ENCODE assay signal across 16 cellular contexts in genomic region chr7:38682602-38683001, GRCh38. TPM values are rescaled to one million over a fixed set of nuclear protein-coding genes. Genes with fewer than 3 reads are reported as not detected.
A peak's percentile ranks its signal among the peaks of the same experiment; 100 is the strongest.
DNase-seq lines count a peak whose midpoint lies in the region; ATAC-seq and TF ChIP-seq lines count a peak whose summit lies in the region.
"Had no signal": no experiment of that assay in that cellular context is flagged by ENCODE, and none has a peak within 500 bp of the region (broad histone marks: within the 10 kb centered on the region; RNA-seq: fewer than 3 reads in every experiment).

No MANE protein-coding gene starts in this region.

- H3K4me3 Mint-ChIP-seq in activated T-helper 1 cell treated with anti-CD3 and anti-CD28 coated beads, Interleukin-12 subunit alpha, Interleukin-12 subunit beta, Interleukin-2, Interleukin-4 antibody, amounts not matched to agents 30 ng/mL and 10 ng/mL and 1 ng/mL, durations not matched to agents 14 hours and 24 hours and 36 hours = no peak overlapping the region
- H3K4me3 Mint-ChIP-seq: CD4-positive, alpha-beta T cell; T-cell had no signal

- no peaks in the 10 kb centered on the region for H3K9me3 Mint-ChIP-seq in activated T-helper 1 cell treated with anti-CD3 and anti-CD28 coated beads, Interleukin-12 subunit alpha, Interleukin-12 subunit beta, Interleukin-2, Interleukin-4 antibody, amounts not matched to agents 30 ng/mL and 10 ng/mL and 1 ng/mL, durations not matched to agents 14 hours and 24 hours and 36 hours
- H3K9me3 Mint-ChIP-seq: CD4-positive, alpha-beta T cell had no signal

- intact Hi-C loops in activated T-helper 1 cell treated with anti-CD3 and anti-CD28 coated beads, Interleukin-12 subunit alpha, Interleukin-12 subunit beta, Interleukin-2, Interleukin-4 antibody, amounts not matched to agents 30 ng/mL and 10 ng/mL and 1 ng/mL, durations not matched to agents 14 hours and 24 hours and 36 hours (cut with micrococcal nuclease) = no loop called here
- intact Hi-C loops in left ventricle myocardium superior (cut with micrococcal nuclease) = no loop called here

- H3K27ac Mint-ChIP-seq in activated T-helper 1 cell treated with anti-CD3 and anti-CD28 coated beads, Interleukin-12 subunit alpha, Interleukin-12 subunit beta, Interleukin-2, Interleukin-4 antibody, amounts not matched to agents 30 ng/mL and 10 ng/mL and 1 ng/mL, durations not matched to agents 14 hours and 24 hours and 36 hours = no peak overlapping the region
- H3K27ac Mint-ChIP-seq: CD4-positive, alpha-beta T cell; T-cell had no signal

- H3K4me1 Mint-ChIP-seq in activated T-helper 1 cell treated with anti-CD3 and anti-CD28 coated beads, Interleukin-12 subunit alpha, Interleukin-12 subunit beta, Interleukin-2, Interleukin-4 antibody, amounts not matched to agents 30 ng/mL and 10 ng/mL and 1 ng/mL, durations not matched to agents 14 hours and 24 hours and 36 hours (ENCODE audit: low read depth) = no peaks in the 10 kb centered on the region
- H3K4me1 Mint-ChIP-seq: T-cell had no signal

- DNase-seq in NCI-H1694 treated with DMSO at 0.1 percent for 48 hours (lab: John Stamatoyannopoulos, UW) (peak; percentile 35), NCI-H1694 (lab: John Stamatoyannopoulos, UW) (no peak), LNCaP clone FGC (ENCODE audit: low read depth) (peak; percentile 46), NCI-H82 treated with DMSO at 0.1 percent for 48 hours (lab: John Stamatoyannopoulos, UW; ENCODE audit: unreplicated experiment) (peak; percentile 95), fibroblast of pulmonary artery (ENCODE audit: low read depth) (peak; percentile 42), left ventricle myocardium superior (no peak)
- no peak for DNase-seq in activated T-helper 1 cell treated with anti-CD3 and anti-CD28 coated beads, Interleukin-12 subunit alpha, Interleukin-12 subunit beta, Interleukin-2, Interleukin-4 antibody, amounts not matched to agents 30 ng/mL and 10 ng/mL and 1 ng/mL, durations not matched to agents 14 hours and 24 hours and 36 hours (ENCODE audit: low spot score)
- no peak for DNase-seq in activated T-cell treated with anti-CD3 and anti-CD28 coated beads, Interleukin-2, amount 50 U/mL, for 48 hours
- DNase-seq: BE2C; CD4-positive, alpha-beta T cell; HCEC 1CT; OCI-M1; Right ventricle myocardium superior; T-cell; T1000 had no signal

- H3K36me3 Mint-ChIP-seq in activated T-helper 1 cell treated with anti-CD3 and anti-CD28 coated beads, Interleukin-12 subunit alpha, Interleukin-12 subunit beta, Interleukin-2, Interleukin-4 antibody, amounts not matched to agents 30 ng/mL and 10 ng/mL and 1 ng/mL, durations not matched to agents 14 hours and 24 hours and 36 hours (ENCODE audit: low read depth) = no peaks in the 10 kb centered on the region
- H3K36me3 Mint-ChIP-seq: T-cell had no signal

- peaks cover 9% of the 10 kb centered on the region for H3K27me3 Mint-ChIP-seq in activated T-helper 1 cell treated with anti-CD3 and anti-CD28 coated beads, Interleukin-12 subunit alpha, Interleukin-12 subunit beta, Interleukin-2, Interleukin-4 antibody, amounts not matched to agents 30 ng/mL and 10 ng/mL and 1 ng/mL, durations not matched to agents 14 hours and 24 hours and 36 hours (ENCODE audit: insufficient read depth)
- H3K27me3 Mint-ChIP-seq: CD4-positive, alpha-beta T cell had no signal

- TF ChIP-seq CTCF in LNCaP clone FGC (IDR thresholded peaks at IDR 0.05; ENCODE audit: control insufficient read depth, extremely low read depth, insufficient read depth) (no peak), fibroblast of pulmonary artery (IDR thresholded peaks at IDR 0.05; ENCODE audit: low read length, missing control alignments) (no peak)

- no peak overlapping the region for H3K4me3 ChIP-seq in LNCaP clone FGC (ENCODE audit: low read depth, low read length)
- no peak overlapping the region for H3K4me3 ChIP-seq in fibroblast of pulmonary artery (replicated peaks; ENCODE audit: low read depth, low read length)
- H3K4me3 ChIP-seq: SK-N-MC had no signal

- ATAC-seq in left ventricle myocardium superior = no peak
- ATAC-seq: T-cell had no signal

RNA-seq across cellular contexts. Expression of gene AMPH, which starts 51.4 kb away (rescaled TPM):
- total RNA-seq in activated T-helper 1 cell treated with anti-CD3 and anti-CD28 coated beads, Interleukin-12 subunit alpha, Interleukin-12 subunit beta, Interleukin-2, Interleukin-4 antibody, amounts not matched to agents 30 ng/mL and 10 ng/mL and 1 ng/mL, durations not matched to agents 14 hours and 24 hours and 36 hours = not detected in 2 replicates
- total RNA-seq in left ventricle myocardium superior = 2.1 TPM
- total RNA-seq: CD4-positive, alpha-beta T cell; T-cell had no signal

Comparison
In these comparisons a context has a peak if more than half of its experiments do, and no peak if none do; other contexts are left out.
1. DNase-seq: peak in NCI-H1694 treated with DMSO at 0.1 percent for 48 hours (single experiment), LNCaP clone FGC (single experiment), NCI-H82 treated with DMSO at 0.1 percent for 48 hours (single experiment) and fibroblast of pulmonary artery (single experiment); none in NCI-H1694 (single experiment), activated T-helper 1 cell treated with anti-CD3 and anti-CD28 coated beads, Interleukin-12 subunit alpha, Interleukin-12 subunit beta, Interleukin-2, Interleukin-4 antibody, amounts not matched to agents 30 ng/mL and 10 ng/mL and 1 ng/mL, durations not matched to agents 14 hours and 24 hours and 36 hours (single experiment), activated T-cell treated with anti-CD3 and anti-CD28 coated beads, Interleukin-2, amount 50 U/mL, for 48 hours (0 of 2) and left ventricle myocardium superior (single experiment).